15 cellular contexts compared by ENCODE assay signal in genomic region chr1:40397258-40397657, GRCh38. TPM values are rescaled to one million over a fixed set of nuclear protein-coding genes. Genes with fewer than 3 reads are reported as not detected.
DNase-seq lines count a peak whose midpoint lies in the region; ATAC-seq and FAIRE-seq lines count a peak whose summit lies in the region.
"Had no signal": no experiment of that assay in that cellular context is flagged by ENCODE, and none has a peak within 500 bp of the region (broad histone marks: within the 10 kb centered on the region; RNA-seq: fewer than 3 reads in every experiment).

No MANE protein-coding gene starts in this region.

- no peaks in the 10 kb centered on the region for H3K9me3 Mint-ChIP-seq in activated naive CD4-positive, alpha-beta T cell treated with anti-CD3 and anti-CD28 coated beads, Interleukin-2, amount 10 ng/mL, durations not matched to agents 7 days and 5 days
- H3K9me3 Mint-ChIP-seq in activated naive CD4-positive, alpha-beta T cell treated with anti-CD3 and anti-CD28 coated beads, Interleukin-2, amount 50 U/mL, for 72 hours = no peaks in the 10 kb centered on the region
- no peaks in the 10 kb centered on the region for H3K9me3 Mint-ChIP-seq in naive B cell
- H3K9me3 Mint-ChIP-seq: GM23338, nephron had no signal

- peaks cover 43% of the 10 kb centered on the region for H3K36me3 Mint-ChIP-seq in activated naive CD4-positive, alpha-beta T cell treated with anti-CD3 and anti-CD28 coated beads, Interleukin-2, amount 10 ng/mL, durations not matched to agents 7 days and 5 days
- peaks cover 14 to 29% of the 10 kb centered on the region in 2 donors for H3K36me3 Mint-ChIP-seq in activated naive CD4-positive, alpha-beta T cell treated with anti-CD3 and anti-CD28 coated beads, Interleukin-2, amount 50 U/mL, for 72 hours
- H3K36me3 Mint-ChIP-seq in naive B cell = peaks cover 26 to 43% of the 10 kb centered on the region in 2 donors

- peak overlapping the region; percentile 82 for H3K27ac Mint-ChIP-seq in activated naive CD4-positive, alpha-beta T cell treated with anti-CD3 and anti-CD28 coated beads, Interleukin-2, amount 10 ng/mL, durations not matched to agents 7 days and 5 days
- H3K27ac Mint-ChIP-seq in activated naive CD4-positive, alpha-beta T cell treated with anti-CD3 and anti-CD28 coated beads, Interleukin-2, amount 50 U/mL, for 72 hours = peak overlapping the region; percentile 45 to 97
- peak overlapping the region in 5 of 6 donors; percentile 72 to 98 (median 79) for H3K27ac Mint-ChIP-seq in naive B cell
- H3K27ac Mint-ChIP-seq: GM23338, nephron had no signal

- H3K4me1 Mint-ChIP-seq in activated naive CD4-positive, alpha-beta T cell treated with anti-CD3 and anti-CD28 coated beads, Interleukin-2, amount 10 ng/mL, durations not matched to agents 7 days and 5 days = peaks cover 85% of the 10 kb centered on the region
- H3K4me1 Mint-ChIP-seq in naive B cell = peaks cover 71 to 97% (median 81%) of the 10 kb centered on the region in 3 donors
- H3K4me1 Mint-ChIP-seq: GM23338, nephron had no signal

- H3K4me3 Mint-ChIP-seq in activated naive CD4-positive, alpha-beta T cell treated with anti-CD3 and anti-CD28 coated beads, Interleukin-2, amount 10 ng/mL, durations not matched to agents 7 days and 5 days = no peak overlapping the region
- H3K4me3 Mint-ChIP-seq in naive B cell = peak overlapping the region; percentile 52 to 73 (median 60)
- H3K4me3 Mint-ChIP-seq: GM23338, nephron had no signal

- CTCF ChIA-PET in activated naive CD4-positive, alpha-beta T cell treated with anti-CD3 and anti-CD28 coated beads, Interleukin-2, amount 10 ng/mL, durations not matched to agents 7 days and 5 days (lab: Charles Lee) = interaction anchor here (0.6 to 1.2 kb wide), 2 partner anchors 10 to 245 kb away, joined by 3 to 4 read pairs; no protein-coding TSS in a partner anchor

- H3K4me1 ChIP-seq in urinary bladder (ENCODE audit: insufficient read depth) = no peaks in the 10 kb centered on the region

- H3K36me3 ChIP-seq in urinary bladder (ENCODE audit: insufficient read depth) = no peaks in the 10 kb centered on the region
- H3K36me3 ChIP-seq: gastroesophageal sphincter had no signal

- peak overlapping the region; percentile 23 for H3K27ac ChIP-seq in urinary bladder (ENCODE audit: low read depth)
- H3K27ac ChIP-seq: KMS-11 had no signal

- no peak for ATAC-seq in activated naive CD4-positive, alpha-beta T cell treated with anti-CD3 and anti-CD28 coated beads, Interleukin-2, amount 50 U/mL, for 72 hours
- no peak for ATAC-seq in naive B cell (ENCODE audit: low read depth in 2 of 2)
- no peak for ATAC-seq in HG02970 (IDR thresholded peaks at IDR 0.05; ENCODE audit: low FRiP score, unreplicated experiment)
- ATAC-seq: gastroesophageal sphincter, GM23338 had no signal

- WGBS in urinary bladder = 78% methylated on average over 2 of the region's 2 CpGs

- no peaks in the 10 kb centered on the region for H3K27me3 Mint-ChIP-seq in activated naive CD4-positive, alpha-beta T cell treated with anti-CD3 and anti-CD28 coated beads, Interleukin-2, amount 10 ng/mL, durations not matched to agents 7 days and 5 days
- H3K27me3 Mint-ChIP-seq in naive B cell = no peaks in the 10 kb centered on the region

- no peak overlapping the region for H3K4me3 ChIP-seq in urinary bladder (ENCODE audit: low read depth, low read length)
- H3K4me3 ChIP-seq: gastroesophageal sphincter, GM23338 had no signal

- no peak for DNase-seq in activated naive CD4-positive, alpha-beta T cell treated with anti-CD3 and anti-CD28 coated beads, Interleukin-2, amount 10 ng/mL, durations not matched to agents 7 days and 5 days
- no peak for DNase-seq in activated naive CD4-positive, alpha-beta T cell treated with Interleukin-2 at 50 U/mL for 16 hours
- DNase-seq in activated naive CD4-positive, alpha-beta T cell treated with anti-CD3 and anti-CD28 coated beads, Interleukin-2, amount 50 U/mL, for 72 hours (ENCODE audit: low spot score in 2 of 2) = no peak
- no peak for DNase-seq in naive B cell
- no peak for DNase-seq in hippocampal formation (lab: John Stamatoyannopoulos, UW)
- no peak for DNase-seq in frontal cortex (ENCODE audit: low spot score in 2 of 2)
- DNase-seq: NCI-H526 treated with DMSO at 0.1 percent for 48 hours had no signal

- no peak for FAIRE-seq in frontal cortex (lab: Jason Lieb, UNC)
- FAIRE-seq: TTC549, urothelium cell line had no signal

RNA-seq across cellular contexts. Expression of gene SMAP2, which starts 23.7 kb away (rescaled TPM):
- total RNA-seq in activated naive CD4-positive, alpha-beta T cell treated with anti-CD3 and anti-CD28 coated beads, Interleukin-2, amount 50 U/mL, for 72 hours = 100 to 1,000 TPM; 229 to 299 TPM
- polyA plus RNA-seq in naive B cell (ENCODE audit: low read depth in 6 of 6) (100 to 1,000 TPM; 480 to 946 (median 649) TPM), urinary bladder (47.3 TPM)
- total RNA-seq in urinary bladder (17.0 TPM), frontal cortex (28.1 TPM)

RNA-seq across cellular contexts. Expression of gene ZFP69B, which starts 53.0 kb away (rescaled TPM):
- 1 to 10 TPM; 1.6 to 6.9 TPM for total RNA-seq in activated naive CD4-positive, alpha-beta T cell treated with anti-CD3 and anti-CD28 coated beads, Interleukin-2, amount 50 U/mL, for 72 hours
- 1 to 10 TPM in 5 of 6 donors, not detected in 1; 1.1 to 3.2 (median 2.0) TPM for polyA plus RNA-seq in naive B cell (ENCODE audit: low read depth in 6 of 6)
- total RNA-seq in urinary bladder = 6.6 TPM
- 0.89 TPM for polyA plus RNA-seq in urinary bladder
- total RNA-seq in frontal cortex = 11.8 TPM
